Comparison of ENCODE assay signal across 9 cellular contexts in the genomic region with DNA sequence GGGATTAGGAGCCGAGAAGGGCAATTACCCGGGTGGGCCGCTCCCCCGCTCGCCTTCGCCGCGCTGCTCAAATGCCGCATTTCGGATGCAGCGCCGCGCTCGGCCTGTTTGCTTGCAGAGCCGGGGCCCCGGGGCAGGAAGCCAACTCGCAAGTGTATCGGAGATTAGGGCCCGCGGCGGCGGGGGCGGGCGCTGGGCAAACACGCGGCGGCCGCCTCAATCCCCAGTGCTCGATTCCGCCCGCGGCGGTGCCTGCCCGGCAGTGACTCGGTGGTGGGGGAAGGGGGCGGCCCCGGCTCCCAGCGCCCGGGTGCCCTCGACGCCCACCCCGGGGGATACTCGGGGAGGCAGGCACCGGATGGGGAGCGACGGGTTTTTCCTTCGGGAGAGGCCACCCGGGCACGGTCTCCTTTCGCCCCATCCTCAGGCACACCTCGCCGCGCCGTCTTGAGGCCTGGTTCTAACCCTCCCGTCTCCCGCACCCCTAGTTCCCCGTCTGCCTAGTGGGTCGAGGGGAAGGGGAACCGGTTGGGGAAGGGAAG. TPM values are rescaled to one million over a fixed set of nuclear protein-coding genes. Genes with fewer than 3 reads are reported as not detected.
DNase-seq lines count a peak whose midpoint lies in the region; ATAC-seq and TF ChIP-seq lines count a peak whose summit lies in the region.
"Had no signal": no experiment of that assay in that cellular context is flagged by ENCODE, and none has a peak within 500 bp of the region (broad histone marks: within the 10 kb centered on the region; RNA-seq: fewer than 3 reads in every experiment).

No MANE protein-coding gene starts in this region.

- CTCF ChIA-PET in WTC11 (lab: Charles Lee) (interaction anchor here (0.7 to 5.2 kb wide), 31 partner anchors 12 to 313 kb away, joined by 3 to 179 read pairs (median 16); a partner anchor contains a TSS), mammary epithelial cell (lab: Charles Lee; ENCODE audit: low non-redundant PET) (no interaction called here)

- in situ Hi-C loops in mammary epithelial cell (cut with MboI; ENCODE audit: low sequenced_read_pairs in 2 of 2): loop anchor here in 1 of 2 donors (10.0 kb wide), 1 partner anchor 281 kb away; no protein-coding TSS in a partner anchor

- H3K36me3 ChIP-seq in mammary epithelial cell (ENCODE audit: insufficient read depth, low read length) (no peaks in the 10 kb centered on the region), iPS-20b (ENCODE audit: insufficient read depth, low read depth, low read length) (no peaks in the 10 kb centered on the region)

- no peak overlapping the region for H3K9ac ChIP-seq in mammary epithelial cell (ENCODE audit: insufficient read depth, low read length)
- H3K9ac ChIP-seq in iPS-20b (ENCODE audit: low read depth, low read length): peak overlapping the region; percentile 41; the same call in 1 of the 2 replicates

- H3K4me1 Mint-ChIP-seq in WTC11: peaks cover 22% of the 10 kb centered on the region

- H3K4me3 Mint-ChIP-seq in WTC11: peak overlapping the region; percentile 86

- H3K27me3 Mint-ChIP-seq in WTC11 (ENCODE audit: low read depth): peaks cover 85% of the 10 kb centered on the region

- POLR2A ChIA-PET in WTC11 (lab: Charles Lee): interaction anchor here (0.6 to 1.2 kb wide), 2 partner anchors 104 to 140 kb away, joined by 5 to 12 read pairs; a partner anchor contains a TSS

- no peaks in the 10 kb centered on the region for H4K20me1 ChIP-seq in mammary epithelial cell (ENCODE audit: insufficient read depth, low read length)

- DNase-seq in DMS79 (lab: John Stamatoyannopoulos, UW): peak; percentile 25
- peak; percentile 69 for DNase-seq in HuH-7.5 (ENCODE audit: low spot score)
- DNase-seq in WTC11 (ENCODE audit: low spot score): peak; percentile 74
- DNase-seq in mammary epithelial cell: peak; percentile 9
- DNase-seq in putamen (ENCODE audit: low spot score): no peak

- no TSS peak for BruUV-seq in mammary epithelial cell (replicated peaks; lab: Mats Ljungman, UMichigan)

- H3K27ac ChIP-seq in mammary epithelial cell (ENCODE audit: insufficient read depth, low read depth, low read length): no peak overlapping the region
- H3K27ac ChIP-seq in iPS-20b (ENCODE audit: low read length): no peak overlapping the region
- H3K27ac ChIP-seq in skin epidermis: peak overlapping the region in 10 of 21 experiments; percentile 16 to 83 (median 76)

- H3K27me3 ChIP-seq in mammary epithelial cell (ENCODE audit: insufficient read depth, low read length): peaks cover 13% of the 10 kb centered on the region
- peaks cover 84% of the 10 kb centered on the region for H3K27me3 ChIP-seq in iPS-20b (ENCODE audit: insufficient read depth, low read length)

- intact Hi-C loops in mammary epithelial cell (cut with micrococcal nuclease): loop anchor here (5.0 kb wide), 2 partner anchors 87 to 203 kb away; no protein-coding TSS in a partner anchor

- H3K4me1 ChIP-seq in mammary epithelial cell (ENCODE audit: insufficient read depth, low read length) (peaks cover 27% of the 10 kb centered on the region), iPS-20b (ENCODE audit: insufficient read depth, low read length) (peaks cover 9% of the 10 kb centered on the region; the same call in 1 of the 2 replicates)

- TF ChIP-seq CTCF in WTC11 (IDR thresholded peaks at IDR 0.05) (no peak), mammary epithelial cell (conservative IDR thresholded peaks at IDR 0.05 in 1 of 2, IDR thresholded peaks at IDR 0.05 in 1 of 2; ENCODE audit: extremely low read depth in 1 of 2, insufficient read depth in 1 of 2, low read depth in 1 of 2, low read length in 2 of 2) (no peak)

- no peaks in the 10 kb centered on the region for H3K36me3 Mint-ChIP-seq in WTC11

- H3K4me2 ChIP-seq in mammary epithelial cell (ENCODE audit: insufficient read depth, low read depth, low read length): peak overlapping the region; percentile 83

- H3K4me3 ChIP-seq in mammary epithelial cell (replicated peaks in 1 of 3; ENCODE audit: insufficient read depth in 1 of 3, low read depth in 2 of 3, low read length in 3 of 3) (peak overlapping the region; percentile 10 to 37 (median 36)), iPS-20b (ENCODE audit: low read length) (peak overlapping the region; percentile 76), skin epidermis (peak overlapping the region; percentile 16 to 53 (median 47))

- H3K27ac Mint-ChIP-seq in WTC11: no peak overlapping the region

- H3K79me2 ChIP-seq in mammary epithelial cell (ENCODE audit: insufficient read depth, low read length): no peaks in the 10 kb centered on the region

- no peaks in the 10 kb centered on the region for H3K9me3 ChIP-seq in mammary epithelial cell (replicated peaks; ENCODE audit: insufficient read depth, low read length)
- no peaks in the 10 kb centered on the region for H3K9me3 ChIP-seq in iPS-20b (ENCODE audit: insufficient read depth, low read depth, low read length)

- dilution Hi-C loops in mammary epithelial cell (cut with HindIII; ENCODE audit: low sequenced_read_pairs): no loop called here

- WGBS in mammary epithelial cell (ENCODE audit: low coverage, missing lambda C conversion rate): 3% methylated on average over 16 of the region's 59 CpGs

- H3K9me3 Mint-ChIP-seq in WTC11: no peaks in the 10 kb centered on the region

- ATAC-seq in WTC11 (peak; percentile 3), GM19452 (IDR thresholded peaks at IDR 0.05; ENCODE audit: unreplicated experiment) (no peak)

- H2AFZ ChIP-seq in mammary epithelial cell (ENCODE audit: low read depth, low read length): peak overlapping the region; percentile 82

TF ChIP-seq in WTC11, 78 proteins besides CTCF, POLR2A, EP300 and RAD21 (continues in another document):
- TF ChIP-seq, protein P1, sequence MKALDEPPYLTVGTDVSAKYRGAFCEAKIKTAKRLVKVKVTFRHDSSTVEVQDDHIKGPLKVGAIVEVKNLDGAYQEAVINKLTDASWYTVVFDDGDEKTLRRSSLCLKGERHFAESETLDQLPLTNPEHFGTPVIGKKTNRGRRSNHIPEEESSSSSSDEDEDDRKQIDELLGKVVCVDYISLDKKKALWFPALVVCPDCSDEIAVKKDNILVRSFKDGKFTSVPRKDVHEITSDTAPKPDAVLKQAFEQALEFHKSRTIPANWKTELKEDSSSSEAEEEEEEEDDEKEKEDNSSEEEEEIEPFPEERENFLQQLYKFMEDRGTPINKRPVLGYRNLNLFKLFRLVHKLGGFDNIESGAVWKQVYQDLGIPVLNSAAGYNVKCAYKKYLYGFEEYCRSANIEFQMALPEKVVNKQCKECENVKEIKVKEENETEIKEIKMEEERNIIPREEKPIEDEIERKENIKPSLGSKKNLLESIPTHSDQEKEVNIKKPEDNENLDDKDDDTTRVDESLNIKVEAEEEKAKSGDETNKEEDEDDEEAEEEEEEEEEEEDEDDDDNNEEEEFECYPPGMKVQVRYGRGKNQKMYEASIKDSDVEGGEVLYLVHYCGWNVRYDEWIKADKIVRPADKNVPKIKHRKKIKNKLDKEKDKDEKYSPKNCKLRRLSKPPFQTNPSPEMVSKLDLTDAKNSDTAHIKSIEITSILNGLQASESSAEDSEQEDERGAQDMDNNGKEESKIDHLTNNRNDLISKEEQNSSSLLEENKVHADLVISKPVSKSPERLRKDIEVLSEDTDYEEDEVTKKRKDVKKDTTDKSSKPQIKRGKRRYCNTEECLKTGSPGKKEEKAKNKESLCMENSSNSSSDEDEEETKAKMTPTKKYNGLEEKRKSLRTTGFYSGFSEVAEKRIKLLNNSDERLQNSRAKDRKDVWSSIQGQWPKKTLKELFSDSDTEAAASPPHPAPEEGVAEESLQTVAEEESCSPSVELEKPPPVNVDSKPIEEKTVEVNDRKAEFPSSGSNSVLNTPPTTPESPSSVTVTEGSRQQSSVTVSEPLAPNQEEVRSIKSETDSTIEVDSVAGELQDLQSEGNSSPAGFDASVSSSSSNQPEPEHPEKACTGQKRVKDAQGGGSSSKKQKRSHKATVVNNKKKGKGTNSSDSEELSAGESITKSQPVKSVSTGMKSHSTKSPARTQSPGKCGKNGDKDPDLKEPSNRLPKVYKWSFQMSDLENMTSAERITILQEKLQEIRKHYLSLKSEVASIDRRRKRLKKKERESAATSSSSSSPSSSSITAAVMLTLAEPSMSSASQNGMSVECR (CRISPR knock-in tag; IDR thresholded peaks at IDR 0.05; ENCODE audit: borderline replicate concordance): peak; percentile 57; the same call in 1 of the 2 replicates
- TF ChIP-seq FOXK1 (CRISPR knock-in tag; IDR thresholded peaks at IDR 0.05) (0 out of 2 replicates have a peak, but pooled peaks have one; percentile 14), ETV6 (CRISPR knock-in tag; IDR thresholded peaks at IDR 0.05) (0 out of 2 replicates have a peak, but pooled peaks have one; percentile 47)
- TF ChIP-seq, protein P2, sequence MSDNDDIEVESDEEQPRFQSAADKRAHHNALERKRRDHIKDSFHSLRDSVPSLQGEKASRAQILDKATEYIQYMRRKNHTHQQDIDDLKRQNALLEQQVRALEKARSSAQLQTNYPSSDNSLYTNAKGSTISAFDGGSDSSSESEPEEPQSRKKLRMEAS (CRISPR knock-in tag; IDR thresholded peaks at IDR 0.05): peak; percentile 51; the same call in 1 of the 2 replicates
- TF ChIP-seq, protein P3, sequence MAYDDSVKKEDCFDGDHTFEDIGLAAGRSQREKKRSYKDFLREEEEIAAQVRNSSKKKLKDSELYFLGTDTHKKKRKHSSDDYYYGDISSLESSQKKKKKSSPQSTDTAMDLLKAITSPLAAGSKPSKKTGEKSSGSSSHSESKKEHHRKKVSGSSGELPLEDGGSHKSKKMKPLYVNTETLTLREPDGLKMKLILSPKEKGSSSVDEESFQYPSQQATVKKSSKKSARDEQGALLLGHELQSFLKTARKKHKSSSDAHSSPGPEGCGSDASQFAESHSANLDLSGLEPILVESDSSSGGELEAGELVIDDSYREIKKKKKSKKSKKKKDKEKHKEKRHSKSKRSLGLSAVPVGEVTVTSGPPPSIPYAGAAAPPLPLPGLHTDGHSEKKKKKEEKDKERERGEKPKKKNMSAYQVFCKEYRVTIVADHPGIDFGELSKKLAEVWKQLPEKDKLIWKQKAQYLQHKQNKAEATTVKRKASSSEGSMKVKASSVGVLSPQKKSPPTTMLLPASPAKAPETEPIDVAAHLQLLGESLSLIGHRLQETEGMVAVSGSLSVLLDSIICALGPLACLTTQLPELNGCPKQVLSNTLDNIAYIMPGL (CRISPR knock-in tag; IDR thresholded peaks at IDR 0.05): peak; percentile 69; the same call in 1 of the 2 replicates

RNA-seq across cellular contexts. Expression of a gene that starts 26.6 kb away (rescaled TPM):
- 0.15 to 0.23 TPM (median 0.18 TPM) in 3 replicates for total RNA-seq in WTC11 (2021)
- total RNA-seq in mammary epithelial cell: not detected
- not detected for polyA plus RNA-seq in mammary epithelial cell
- polyA minus RNA-seq in mammary epithelial cell: not detected
- total RNA-seq: NCI-H460 had no signal

RNA-seq across cellular contexts. Expression of a gene that starts 38.3 kb away (rescaled TPM):
- total RNA-seq in WTC11 (2021) (46.5 to 47.9 TPM (median 46.7 TPM) in 3 replicates), mammary epithelial cell (10 to 100 TPM; 19.5 to 31.7 TPM)
- polyA plus RNA-seq in mammary epithelial cell: 21.8 TPM
- 30.3 TPM for polyA minus RNA-seq in mammary epithelial cell

RNA-seq across cellular contexts. Expression of a gene that starts 57.3 kb away (rescaled TPM):
- total RNA-seq in WTC11 (2021) (11.4 to 12.9 TPM (median 12.2 TPM) in 3 replicates), mammary epithelial cell (10 to 100 TPM; 11.5 to 14.0 TPM)
- 15.4 TPM for polyA plus RNA-seq in mammary epithelial cell
- polyA minus RNA-seq in mammary epithelial cell: 8.5 TPM

RNA-seq across cellular contexts. Expression of a gene that starts 58.4 kb away (rescaled TPM):
- 482 to 518 TPM (median 514 TPM) in 3 replicates for total RNA-seq in WTC11 (2021)
- 100 to 1,000 TPM; 204 to 348 TPM for total RNA-seq in mammary epithelial cell
- polyA plus RNA-seq in mammary epithelial cell: 357 TPM
- 607 TPM for polyA minus RNA-seq in mammary epithelial cell
